In genomic region chr16:19315889-19316288, GRCh38 we compare ENCODE assay signal across 21 cellular contexts. TPM values are rescaled to one million over a fixed set of nuclear protein-coding genes. Genes with fewer than 3 reads are reported as not detected.
"Had no signal": no experiment of that assay in that cellular context is flagged by ENCODE, and none has a peak within 500 bp of the region (broad histone marks: within the 10 kb centered on the region; RNA-seq: fewer than 3 reads in every experiment).

No MANE protein-coding gene starts in this region.

- DNase-seq: IMR-90, Karpas-422, KG1, MG63, NCI-H1092 treated with DMSO at 0.1 percent for 48 hours, NCI-H1436, NCI-H187 treated with DMSO at 0.1 percent for 48 hours, NCI-H2029 treated with DMSO at 0.1 percent for 48 hours, NCI-H2171 treated with DMSO at 0.1 percent for 48 hours, NCI-H345, NCI-H446 treated with DMSO at 0.1 percent for 48 hours, NCI-H510A treated with DMSO at 0.1 percent for 48 hours, NCI-H526, NCI-H748 treated with DMSO at 0.1 percent for 48 hours, Right ventricle myocardium superior, RPMI8226, SIG-M5 had no signal

- FAIRE-seq: RCC 7860 had no signal

- H3K4me1 ChIP-seq: SJSA1 had no signal

- H3K9me3 ChIP-seq: MG63, SJSA1 had no signal

- H3K27ac ChIP-seq: SJSA1, SK-N-MC had no signal

- H3K27me3 ChIP-seq: MG63, SJSA1 had no signal

- H3K4me3 ChIP-seq: MG63, SJSA1, SK-N-MC had no signal

- H3K36me3 ChIP-seq: MG63, SJSA1 had no signal

RNA-seq across cellular contexts. Expression of gene CLEC19A, which starts 30.4 kb away (rescaled TPM):
- total RNA-seq: HT-29, IMR-90, Right ventricle myocardium superior, SJSA1 had no signal
- polyA plus RNA-seq: IMR-90 had no signal
